8 cellular contexts compared by ENCODE assay signal in the genomic region with DNA sequence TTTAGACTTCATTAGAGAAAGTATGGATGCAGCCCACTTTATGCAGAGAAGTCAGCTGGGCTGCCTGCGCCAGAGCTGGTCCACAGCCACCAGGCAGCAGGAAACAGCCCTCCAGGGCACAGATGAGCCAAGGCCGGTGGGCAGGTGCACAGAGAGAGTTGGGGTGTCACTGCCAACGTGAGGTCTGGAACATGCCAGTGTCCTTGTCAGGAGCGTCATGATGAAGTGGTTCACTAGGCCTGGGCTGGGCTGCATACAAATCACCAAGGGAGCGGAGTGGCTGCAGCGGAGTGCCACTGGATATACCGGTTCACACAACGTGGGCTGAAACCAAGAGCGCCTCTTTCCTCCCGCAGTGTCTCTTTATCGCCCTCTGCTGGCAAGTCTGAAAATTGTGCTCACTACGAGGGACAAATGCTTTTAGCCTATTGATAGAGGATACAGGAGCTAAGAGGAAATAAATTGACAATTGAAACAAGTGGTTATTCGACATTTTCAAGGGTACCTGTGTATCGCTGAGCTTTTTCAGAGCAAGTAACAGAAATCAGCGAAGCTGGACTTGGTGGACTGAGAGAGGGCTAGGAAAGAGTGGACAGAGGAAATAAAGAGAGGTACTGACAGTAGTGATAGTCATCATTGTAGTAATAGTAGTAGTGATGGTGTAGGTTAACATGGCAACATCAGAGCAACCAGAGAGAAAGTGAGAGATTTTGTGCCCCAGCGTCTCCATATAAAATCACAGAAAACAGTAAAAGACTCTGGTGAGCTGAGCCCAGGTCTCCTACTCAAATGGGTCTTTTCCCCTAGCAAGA. TPM values are rescaled to one million over a fixed set of nuclear protein-coding genes. Genes with fewer than 3 reads are reported as not detected.
A peak's percentile ranks its signal among the peaks of the same experiment; 100 is the strongest.
DNase-seq lines count a peak whose midpoint lies in the region; ATAC-seq and TF ChIP-seq lines count a peak whose summit lies in the region.

No MANE protein-coding gene starts in this region.

- H3K9me3 ChIP-seq in left lung, result no peaks in the 10 kb centered on the region

- DNase-seq in AML-193 (lab: John Stamatoyannopoulos, UW) (peak; percentile 84), NCI-H526 treated with DMSO at 0.1 percent for 48 hours (lab: John Stamatoyannopoulos, UW) (peak; percentile 88), coronary artery (ENCODE audit: low spot score) (peak; percentile 84), left lung (peak; percentile 80 to 84)
- DNase-seq in activated CD4-positive, alpha-beta T cell treated with anti-CD3 and anti-CD28 coated beads for 48 hours, result peak; percentile 88
- DNase-seq in stimulated activated CD4-positive, alpha-beta T cell treated with anti-CD3 and anti-CD28 coated beads, Interleukin-4, amount 100 ng/mL, for 48 hours (ENCODE audit: low read depth in 2 of 2), result peak; percentile 70 to 71

- TF ChIP-seq CTCF in coronary artery (IDR thresholded peaks at IDR 0.05) (peak; percentile 86), left lung (IDR thresholded peaks at IDR 0.05) (peak; percentile 87 to 94)

- ATAC-seq in GM19023 (IDR thresholded peaks at IDR 0.05; ENCODE audit: unreplicated experiment), result peak; percentile 82
- ATAC-seq in HG03469 (IDR thresholded peaks at IDR 0.05; ENCODE audit: unreplicated experiment), result peak; percentile 71
- ATAC-seq in left lung, result peak; percentile 100

- H3K27ac ChIP-seq in coronary artery (no peak overlapping the region), left lung (no peak overlapping the region)

- no peaks in the 10 kb centered on the region for H3K36me3 ChIP-seq in left lung

- intact Hi-C loops in left lung (cut with DNase I), result no loop called here

- H3K4me1 ChIP-seq in left lung, result peaks cover 0 to 8% of the 10 kb centered on the region in 2 donors

- peak overlapping the region; percentile 3 for H3K4me3 ChIP-seq in coronary artery
- H3K4me3 ChIP-seq in left lung, result no peak overlapping the region

- H3K27me3 ChIP-seq in left lung, result no peaks in the 10 kb centered on the region

RNA-seq across cellular contexts. Expression of gene ITPR2, which starts 52.0 kb away (rescaled TPM):
- 10 to 100 TPM; 37.7 to 67.8 TPM for total RNA-seq in left lung

RNA-seq across cellular contexts. Expression of gene INTS13, which starts 52.8 kb away (rescaled TPM):
- total RNA-seq in left lung, result 10 to 100 TPM; 17.1 to 22.1 TPM

RNA-seq across cellular contexts. Expression of gene FGFR1OP2, which starts 53.3 kb away (rescaled TPM):
- total RNA-seq in left lung, result 10 to 100 TPM; 44.0 to 53.5 TPM
